19 cellular contexts compared by ENCODE assay signal in genomic region chr6:141552031-141552430, GRCh38.
A peak's percentile ranks its signal among the peaks of the same experiment; 100 is the strongest.
DNase-seq lines count a peak whose midpoint lies in the region; ATAC-seq and TF ChIP-seq lines count a peak whose summit lies in the region.
"Had no signal": no experiment of that assay in that cellular context is flagged by ENCODE, and none has a peak within 500 bp of the region (broad histone marks: within the 10 kb centered on the region; RNA-seq: fewer than 3 reads in every experiment).

No MANE protein-coding gene starts in this region.

- TF ChIP-seq CTCF in left ventricle myocardium inferior (IDR thresholded peaks at IDR 0.05; ENCODE audit: borderline replicate concordance) (no peak), PC-9 (conservative IDR thresholded peaks at IDR 0.05) (no peak), foreskin keratinocyte (conservative IDR thresholded peaks at IDR 0.05) (no peak), type B pancreatic cell (conservative IDR thresholded peaks at IDR 0.05) (no peak)

- POLR2A ChIA-PET in PC-9 (lab: Charles Lee; ENCODE audit: unreplicated experiment) = no interaction called here

- peak overlapping the region; percentile 50 for H3K4me2 ChIP-seq in PC-9
- H3K4me2 ChIP-seq: KMS-11 had no signal

- CTCF ChIA-PET in PC-9 (lab: Charles Lee) = interaction anchor here (0.7 kb wide), 1 partner anchor 494 kb away, joined by 3 read pairs; no protein-coding TSS in a partner anchor

- H3K4me1 Mint-ChIP-seq in type B pancreatic cell (ENCODE audit: unreplicated experiment) = peaks cover 8% of the 10 kb centered on the region

- H3K27me3 ChIP-seq in left ventricle myocardium inferior (ENCODE audit: low read depth) (no peaks in the 10 kb centered on the region), PC-9 (ENCODE audit: insufficient read depth, low read depth) (no peaks in the 10 kb centered on the region), foreskin keratinocyte (no peaks in the 10 kb centered on the region)
- H3K27me3 ChIP-seq: esophagus squamous epithelium, tibial nerve had no signal

- peaks cover 11% of the 10 kb centered on the region for H3K36me3 Mint-ChIP-seq in type B pancreatic cell
- H3K36me3 Mint-ChIP-seq: T-cell had no signal

- H3K36me3 ChIP-seq in left ventricle myocardium inferior (no peaks in the 10 kb centered on the region), PC-9 (ENCODE audit: low read depth) (peaks cover 10% of the 10 kb centered on the region)
- H3K36me3 ChIP-seq: esophagus squamous epithelium, tibial nerve had no signal

- peak overlapping the region; percentile 9 for H3K4me3 Mint-ChIP-seq in type B pancreatic cell
- H3K4me3 Mint-ChIP-seq: activated CD8-positive, alpha-beta memory T cell treated with anti-CD3 and anti-CD28 coated beads, Interleukin-2, amount 10 ng/mL, durations not matched to agents 7 days and 5 days; CD8-positive, alpha-beta memory T cell; T-cell had no signal

- H3K4me3 ChIP-seq in left ventricle myocardium inferior (no peak overlapping the region), PC-9 (peak overlapping the region; percentile 10)
- H3K4me3 ChIP-seq: esophagus squamous epithelium, tibial nerve had no signal

- DNase-seq in left ventricle myocardium inferior (no peak), Right ventricle myocardium inferior (ENCODE audit: missing footprints) (no peak), PC-9 (no peak), foreskin keratinocyte (no peak), type B pancreatic cell (ENCODE audit: extremely low spot score, unreplicated experiment) (no peak), NCI-H2081 (lab: John Stamatoyannopoulos, UW) (no peak), iPS-NIHi7 (ENCODE audit: extremely low spot score) (no peak)
- DNase-seq: activated CD4-positive, alpha-beta T cell treated with anti-CD3 and anti-CD28 coated beads for 48 hours; activated CD8-positive, alpha-beta memory T cell treated with anti-CD3 and anti-CD28 coated beads, Interleukin-2, amount 10 ng/mL, durations not matched to agents 7 days and 5 days; CD8-positive, alpha-beta memory T cell; esophagus squamous epithelium; glutamatergic neuron; NCI-H2227 treated with DMSO at 0.1 percent for 48 hours; occipital lobe; stimulated activated CD4-positive, alpha-beta T cell treated with anti-CD3 and anti-CD28 coated beads, Interleukin-15, amount 100 ng/mL, for 24 hours; T-cell had no signal

- H2AFZ ChIP-seq in PC-9 = no peak overlapping the region

- H3K9me3 Mint-ChIP-seq in type B pancreatic cell = peaks cover 20% of the 10 kb centered on the region

- intact Hi-C loops in left ventricle myocardium inferior (cut with micrococcal nuclease) = loop anchor here (10.0 kb wide), 1 partner anchor 67 kb away; no protein-coding TSS in a partner anchor
- intact Hi-C loops in Right ventricle myocardium inferior (cut with DNase I) = no loop called here
- intact Hi-C loops in PC-9 (cut with micrococcal nuclease; ENCODE audit: unreplicated experiment) = loop anchor here (1.0 to 10.0 kb wide), 4 partner anchors 131 to 387 kb away; no protein-coding TSS in a partner anchor

- ATAC-seq in Right ventricle myocardium inferior (no peak), foreskin keratinocyte (no peak), GM21381 (IDR thresholded peaks at IDR 0.05; ENCODE audit: unreplicated experiment) (no peak)
- ATAC-seq: activated CD8-positive, alpha-beta memory T cell treated with anti-CD3 and anti-CD28 coated beads, Interleukin-2, amount 10 ng/mL, durations not matched to agents 7 days and 5 days had no signal

- BruUV-seq in PC-9 (replicated peaks; lab: Mats Ljungman, UMichigan) = no TSS peak

- H4K20me1 ChIP-seq in PC-9 (ENCODE audit: insufficient read depth) = no peaks in the 10 kb centered on the region

- H3K4me1 ChIP-seq in left ventricle myocardium inferior = peaks cover 19% of the 10 kb centered on the region
- peaks cover 55% of the 10 kb centered on the region for H3K4me1 ChIP-seq in PC-9 (replicated peaks; ENCODE audit: insufficient read depth)
- peaks cover 9% of the 10 kb centered on the region for H3K4me1 ChIP-seq in foreskin keratinocyte
- H3K4me1 ChIP-seq: tibial nerve had no signal

- peak overlapping the region; percentile 70 for H3K27ac ChIP-seq in left ventricle myocardium inferior (replicated peaks)
- H3K27ac ChIP-seq in PC-9 = peak overlapping the region; percentile 90
- H3K27ac ChIP-seq in foreskin keratinocyte = peak overlapping the region; percentile 49
- H3K27ac ChIP-seq: KMS-11 had no signal

- H3K79me2 ChIP-seq in PC-9 (ENCODE audit: low read depth) = no peaks in the 10 kb centered on the region

- no peaks in the 10 kb centered on the region for H3K27me3 Mint-ChIP-seq in type B pancreatic cell
- H3K27me3 Mint-ChIP-seq: activated CD8-positive, alpha-beta memory T cell treated with anti-CD3 and anti-CD28 coated beads, Interleukin-2, amount 10 ng/mL, durations not matched to agents 7 days and 5 days; CD8-positive, alpha-beta memory T cell; T-cell had no signal

- H3F3A ChIP-seq in PC-9 (ENCODE audit: insufficient read depth, low read depth) = peaks cover 31% of the 10 kb centered on the region

- H3K9me3 ChIP-seq in left ventricle myocardium inferior (replicated peaks) = peaks cover 21% of the 10 kb centered on the region
- peaks cover 38% of the 10 kb centered on the region for H3K9me3 ChIP-seq in PC-9 (ENCODE audit: insufficient read depth, low read depth)
- H3K9me3 ChIP-seq: esophagus squamous epithelium had no signal

- H3K27ac Mint-ChIP-seq in type B pancreatic cell = peak overlapping the region; percentile 37
- H3K27ac Mint-ChIP-seq: activated CD8-positive, alpha-beta memory T cell treated with anti-CD3 and anti-CD28 coated beads, Interleukin-2, amount 10 ng/mL, durations not matched to agents 7 days and 5 days; CD8-positive, alpha-beta memory T cell; T-cell had no signal

- no peaks in the 10 kb centered on the region for H3K9me2 ChIP-seq in PC-9 (ENCODE audit: insufficient read depth)
